8 cellular contexts compared by ENCODE assay signal in genomic region chr3:194688207-194688711, GRCh38. TPM values are rescaled to one million over a fixed set of nuclear protein-coding genes. Genes with fewer than 3 reads are reported as not detected.
DNase-seq lines count a peak whose midpoint lies in the region; ATAC-seq and TF ChIP-seq lines count a peak whose summit lies in the region.

No MANE protein-coding gene starts in this region.

- TF ChIP-seq POLR2A in NB4 (IDR thresholded peaks at IDR 0.05; ENCODE audit: extremely low read depth, insufficient read length) = no peak

- H3K27ac ChIP-seq in caudate nucleus (ENCODE audit: low read depth, low read length) = peak overlapping the region; percentile 67
- peak overlapping the region; percentile 83 for H3K27ac ChIP-seq in upper lobe of right lung

- no peaks in the 10 kb centered on the region for H3K36me3 ChIP-seq in upper lobe of right lung

- ATAC-seq in GM18517 (IDR thresholded peaks at IDR 0.05; ENCODE audit: unreplicated experiment) = peak; percentile 28
- peak; percentile 41 for ATAC-seq in upper lobe of right lung
- no peak for ATAC-seq in HG03280 (IDR thresholded peaks at IDR 0.05; ENCODE audit: unreplicated experiment)

- H3K4me3 ChIP-seq in NB4 (ENCODE audit: low read depth, low read length) = peak overlapping the region; percentile 83
- peak overlapping the region; percentile 72 for H3K4me3 ChIP-seq in upper lobe of right lung

- peak; percentile 50 for DNase-seq in AG08396 (ENCODE audit: low spot score)
- peak; percentile 82 for DNase-seq in NB4 (ENCODE audit: low read depth)
- no peak for DNase-seq in caudate nucleus (lab: John Stamatoyannopoulos, UW)
- peak; percentile 62 to 66 for DNase-seq in lung microvascular endothelial cell (ENCODE audit: low read depth in 2 of 2)
- DNase-seq in upper lobe of right lung = peak; percentile 71
- no peak for DNase-seq in HCEC 1CT

- no peak for TF ChIP-seq CTCF in NB4 (IDR thresholded peaks at IDR 0.05; ENCODE audit: low read depth, low read length)
- TF ChIP-seq CTCF in upper lobe of right lung (IDR thresholded peaks at IDR 0.05) = no peak

- intact Hi-C loops in upper lobe of right lung (cut with DNase I) = loop anchor here (5.0 kb wide), 1 partner anchor 419 kb away; no protein-coding TSS in a partner anchor

- H3K9me3 ChIP-seq in upper lobe of right lung = no peaks in the 10 kb centered on the region

- no peaks in the 10 kb centered on the region for H3K27me3 ChIP-seq in upper lobe of right lung

- peaks cover 47% of the 10 kb centered on the region for H3K4me1 ChIP-seq in upper lobe of right lung

RNA-seq across cellular contexts. Expression of gene FAM43A, which starts 2.6 kb away (rescaled TPM):
- total RNA-seq in lung microvascular endothelial cell (93.1 and 227 TPM in 2 replicates), upper lobe of right lung (25.7 TPM)

RNA-seq across cellular contexts. Expression of gene LSG1, which starts 16.3 kb away (rescaled TPM):
- total RNA-seq in lung microvascular endothelial cell = 48.6 and 54.6 TPM in 2 replicates
- total RNA-seq in upper lobe of right lung = 36.8 TPM

RNA-seq across cellular contexts. Expression of gene TMEM44, which starts 55.0 kb away (rescaled TPM):
- total RNA-seq in lung microvascular endothelial cell (27.5 and 48.6 TPM in 2 replicates), upper lobe of right lung (25.3 TPM)

Comparison
In these comparisons a context has a peak if more than half of its experiments do, and no peak if none do; other contexts are left out.
1. DNase-seq: peak in AG08396 (single experiment), NB4 (single experiment), lung microvascular endothelial cell (2 of 2) and upper lobe of right lung (single experiment); none in caudate nucleus (0 of 61) and HCEC 1CT (single experiment).